ENCODE assay signal across 10 cellular contexts in genomic region chr1:19011832-19012231, GRCh38. TPM values are rescaled to one million over a fixed set of nuclear protein-coding genes. Genes with fewer than 3 reads are reported as not detected.
DNase-seq lines count a peak whose midpoint lies in the region; ATAC-seq and TF ChIP-seq lines count a peak whose summit lies in the region.
"Had no signal": no experiment of that assay in that cellular context is flagged by ENCODE, and none has a peak within 500 bp of the region (broad histone marks: within the 10 kb centered on the region; RNA-seq: fewer than 3 reads in every experiment).

No MANE protein-coding gene starts in this region.

- no peaks in the 10 kb centered on the region for H4K20me1 ChIP-seq in PC-9 (ENCODE audit: insufficient read depth)

- intact Hi-C loops in PC-9 (cut with micrococcal nuclease; ENCODE audit: unreplicated experiment): loop anchor here (1.0 to 5.0 kb wide), 7 partner anchors 17 to 109 kb away; partner anchors contain the start of genes ALDH4A1 and IFFO2

- H3K4me1 Mint-ChIP-seq in progenitor cell of endocrine pancreas (ENCODE audit: low read depth): peaks cover 55% of the 10 kb centered on the region

- H3K79me2 ChIP-seq in PC-9 (ENCODE audit: low read depth): no peaks in the 10 kb centered on the region

- no peaks in the 10 kb centered on the region for H3K9me3 ChIP-seq in PC-9 (ENCODE audit: insufficient read depth, low read depth)

- TF ChIP-seq CTCF in PC-9 (conservative IDR thresholded peaks at IDR 0.05): no peak
- TF ChIP-seq CTCF in progenitor cell of endocrine pancreas (IDR thresholded peaks at IDR 0.05; ENCODE audit: unreplicated experiment): no peak

- no peaks in the 10 kb centered on the region for H3K27me3 ChIP-seq in PC-9 (ENCODE audit: insufficient read depth, low read depth)

- BruUV-seq in PC-9 (replicated peaks; lab: Mats Ljungman, UMichigan): no TSS peak

- peaks cover 63% of the 10 kb centered on the region for H3F3A ChIP-seq in PC-9 (ENCODE audit: insufficient read depth, low read depth)

- CTCF ChIA-PET in PC-9 (lab: Charles Lee): interaction anchor here (0.6 to 1.2 kb wide), 5 partner anchors 21 to 238 kb away, joined by 3 to 9 read pairs (median 3); no protein-coding TSS in a partner anchor

- peak; percentile 66 for DNase-seq in Daoy (ENCODE audit: low read depth)
- no peak for DNase-seq in PC-9
- no peak for DNase-seq in epithelial cell of prostate (ENCODE audit: low read depth, low spot score)
- DNase-seq in progenitor cell of endocrine pancreas (ENCODE audit: low spot score, unreplicated experiment): no peak
- DNase-seq in amniotic stem cell (lab: John Stamatoyannopoulos, UW): no peak
- DNase-seq in NCI-H510A treated with DMSO at 0.1 percent for 48 hours (lab: John Stamatoyannopoulos, UW): no peak
- DNase-seq: NCI-H748 treated with DMSO at 0.1 percent for 48 hours, retina had no signal

- peak overlapping the region; percentile 34; the same call in 1 of the 2 replicates for H3K4me3 ChIP-seq in PC-9

- peaks cover 69% of the 10 kb centered on the region for H3K4me1 ChIP-seq in PC-9 (replicated peaks; ENCODE audit: insufficient read depth)

- H3K27ac Mint-ChIP-seq in progenitor cell of endocrine pancreas: peak overlapping the region; percentile 95

- no peak overlapping the region for H2AFZ ChIP-seq in PC-9

- peak overlapping the region; percentile 72 for H3K4me2 ChIP-seq in PC-9

- H3K27ac ChIP-seq in PC-9 (peak overlapping the region; percentile 99), epithelial cell of prostate (peak overlapping the region; percentile 86)

- POLR2A ChIA-PET in PC-9 (lab: Charles Lee; ENCODE audit: unreplicated experiment): interaction anchor here (0.7 to 0.9 kb wide), 2 partner anchors 21 to 113 kb away, joined by 3 to 4 read pairs; no protein-coding TSS in a partner anchor

- no peaks in the 10 kb centered on the region for H3K9me3 Mint-ChIP-seq in progenitor cell of endocrine pancreas (ENCODE audit: low read depth)

- H3K4me3 Mint-ChIP-seq in progenitor cell of endocrine pancreas (ENCODE audit: low read depth): no peak overlapping the region

- no peak for ATAC-seq in GM21360 (IDR thresholded peaks at IDR 0.05; ENCODE audit: unreplicated experiment)
- no peak for ATAC-seq in GM18867 (IDR thresholded peaks at IDR 0.05; ENCODE audit: unreplicated experiment)

- H3K36me3 Mint-ChIP-seq in progenitor cell of endocrine pancreas (ENCODE audit: insufficient read depth): no peaks in the 10 kb centered on the region

- H3K36me3 ChIP-seq in PC-9 (ENCODE audit: low read depth): no peaks in the 10 kb centered on the region

- no peaks in the 10 kb centered on the region for H3K9me2 ChIP-seq in PC-9 (ENCODE audit: insufficient read depth)

- no peaks in the 10 kb centered on the region for H3K27me3 Mint-ChIP-seq in progenitor cell of endocrine pancreas

RNA-seq across cellular contexts. Expression of gene IFFO2, which starts 55.4 kb away (rescaled TPM):
- total RNA-seq in Daoy (2014; rRNA removed; shearing (Covaris generic)): 33.0 and 34.1 TPM in 2 replicates
- 11.7 and 16.5 TPM in 2 replicates for total RNA-seq in PC-9 (2021)
- 21.0 and 24.4 TPM in 2 replicates for total RNA-seq in progenitor cell of endocrine pancreas
